Comparison of ENCODE assay signal across 15 cellular contexts in the genomic region with DNA sequence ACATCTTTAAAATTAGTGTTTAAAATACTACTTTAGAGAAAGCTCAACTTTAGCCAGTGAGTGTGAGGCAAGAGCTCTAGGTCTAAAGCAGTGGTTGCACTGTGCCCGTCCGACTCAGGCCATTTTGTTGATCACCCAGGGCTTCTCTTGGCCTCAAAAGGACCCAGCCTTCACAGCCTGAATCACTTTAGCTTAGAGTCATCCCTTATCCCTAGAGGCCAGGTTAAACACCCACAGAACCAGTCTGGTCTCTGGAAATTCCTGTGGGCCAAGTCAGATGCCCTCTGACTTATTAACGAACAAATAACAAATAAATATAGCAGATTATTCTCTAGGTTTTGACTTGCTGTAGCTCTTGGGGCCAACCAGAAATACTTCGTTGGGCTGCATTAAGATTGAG.
DNase-seq lines count a peak whose midpoint lies in the region; ATAC-seq and TF ChIP-seq lines count a peak whose summit lies in the region.
"Had no signal": no experiment of that assay in that cellular context is flagged by ENCODE, and none has a peak within 500 bp of the region (broad histone marks: within the 10 kb centered on the region; RNA-seq: fewer than 3 reads in every experiment).

No MANE protein-coding gene starts in this region.

- H3K4me2 ChIP-seq in PC-9 (peak overlapping the region; percentile 53), osteoblast (ENCODE audit: insufficient read depth, low read length) (peak overlapping the region; percentile 58)
- H3K4me2 ChIP-seq: BLaER1, hepatocyte had no signal

- no peaks in the 10 kb centered on the region for H3K9me3 ChIP-seq in PC-9 (ENCODE audit: insufficient read depth, low read depth)
- H3K9me3 ChIP-seq in osteoblast (ENCODE audit: low read depth, low read length), result no peaks in the 10 kb centered on the region
- no peaks in the 10 kb centered on the region for H3K9me3 ChIP-seq in gastrocnemius medialis
- H3K9me3 ChIP-seq: BLaER1, mucosa of descending colon had no signal

- peak; percentile 76 for DNase-seq in EH (ENCODE audit: low read depth)
- DNase-seq in PC-9, result peak; percentile 63 to 86
- DNase-seq in fibroblast of gingiva (ENCODE audit: low read depth), result peak; percentile 48
- DNase-seq in osteoblast (ENCODE audit: insufficient read length, low spot score, missing footprints), result peak; percentile 56
- no peak for DNase-seq in NCI-H748 treated with DMSO at 0.1 percent for 48 hours (lab: John Stamatoyannopoulos, UW)
- DNase-seq in cerebellum (ENCODE audit: low spot score), result no peak
- DNase-seq in posterior cingulate gyrus, result no peak
- DNase-seq in gastrocnemius medialis, result no peak
- DNase-seq: activated CD8-positive, alpha-beta T cell treated with anti-CD3 and anti-CD28 coated beads for 36 hours; activated naive CD8-positive, alpha-beta T cell treated with anti-CD3 and anti-CD28 coated beads, Interleukin-2, amount 50 U/mL, for 24 hours; mucosa of descending colon; NCI-H1092 treated with DMSO at 0.1 percent for 48 hours had no signal

- H4K20me1 ChIP-seq in PC-9 (ENCODE audit: insufficient read depth), result no peaks in the 10 kb centered on the region
- H4K20me1 ChIP-seq in osteoblast (ENCODE audit: insufficient read depth, low read length), result peaks cover 3% of the 10 kb centered on the region
- H4K20me1 ChIP-seq: BLaER1 had no signal

- no peak for ATAC-seq in gastrocnemius medialis
- ATAC-seq: activated CD8-positive, alpha-beta T cell treated with anti-CD3 and anti-CD28 coated beads for 36 hours; activated naive CD8-positive, alpha-beta T cell treated with anti-CD3 and anti-CD28 coated beads, Interleukin-2, amount 50 U/mL, for 24 hours; mucosa of descending colon had no signal

- CTCF ChIA-PET in PC-9 (lab: Charles Lee), result interaction anchor here (0.6 kb wide), 1 partner anchor 198 kb away, joined by 4 read pairs; no protein-coding TSS in a partner anchor

- H3K4me3 ChIP-seq in PC-9, result no peak overlapping the region
- H3K4me3 ChIP-seq in osteoblast (ENCODE audit: insufficient read depth, low read length), result no peak overlapping the region
- H3K4me3 ChIP-seq in gastrocnemius medialis, result no peak overlapping the region
- H3K4me3 ChIP-seq: BLaER1, hepatocyte, mucosa of descending colon had no signal

- no peak for TF ChIP-seq POLR2A in gastrocnemius medialis (IDR thresholded peaks at IDR 0.05)

- H3K27ac ChIP-seq in PC-9 (peak overlapping the region; percentile 65), osteoblast (ENCODE audit: low read depth, low read length) (peak overlapping the region; percentile 87), gastrocnemius medialis (no peak overlapping the region)
- H3K27ac ChIP-seq: BLaER1, hepatocyte, VCaP had no signal

- H3K79me2 ChIP-seq in PC-9 (ENCODE audit: low read depth) (no peaks in the 10 kb centered on the region), osteoblast (ENCODE audit: insufficient read depth, low read length) (peaks cover 48% of the 10 kb centered on the region)

- POLR2A ChIA-PET in PC-9 (lab: Charles Lee; ENCODE audit: unreplicated experiment), result interaction anchor here (0.5 to 0.6 kb wide), 2 partner anchors 31 to 101 kb away, joined by 4 read pairs; no protein-coding TSS in a partner anchor

- no TSS peak for BruUV-seq in PC-9 (replicated peaks; lab: Mats Ljungman, UMichigan)

- peaks cover 34% of the 10 kb centered on the region for H3K4me1 ChIP-seq in PC-9 (replicated peaks; ENCODE audit: insufficient read depth)
- peaks cover 29% of the 10 kb centered on the region for H3K4me1 ChIP-seq in osteoblast (ENCODE audit: insufficient read depth, low read length)
- H3K4me1 ChIP-seq in gastrocnemius medialis, result peaks cover 0 to 3% of the 10 kb centered on the region in 2 donors
- H3K4me1 ChIP-seq: BLaER1 had no signal

- no peaks in the 10 kb centered on the region for H3K36me3 ChIP-seq in PC-9 (ENCODE audit: low read depth)
- peaks cover 3% of the 10 kb centered on the region for H3K36me3 ChIP-seq in osteoblast (ENCODE audit: insufficient read depth, low read length)
- no peaks in the 10 kb centered on the region for H3K36me3 ChIP-seq in gastrocnemius medialis
- H3K36me3 ChIP-seq: BLaER1 had no signal

- H2AFZ ChIP-seq in PC-9, result no peak overlapping the region
- no peak overlapping the region for H2AFZ ChIP-seq in osteoblast (ENCODE audit: low read length)
- H2AFZ ChIP-seq: hepatocyte had no signal

- intact Hi-C loops in PC-9 (cut with micrococcal nuclease; ENCODE audit: unreplicated experiment), result loop anchor here (1.0 to 5.0 kb wide), 4 partner anchors 39 to 128 kb away; partner anchors contain the start of gene WWC2
- intact Hi-C loops in posterior cingulate gyrus (cut with DNase I), result no loop called here
- intact Hi-C loops in gastrocnemius medialis (cut with DNase I; ENCODE audit: low total_unique reads), result no loop called here

- in situ Hi-C loops in gastrocnemius medialis (cut with MboI; ENCODE audit: low sequenced_read_pairs in 4 of 4), result no loop called here

- H3F3A ChIP-seq in PC-9 (ENCODE audit: insufficient read depth, low read depth), result peaks cover 12% of the 10 kb centered on the region; the same call in 1 of the 2 replicates

- no peaks in the 10 kb centered on the region for H3K9me2 ChIP-seq in PC-9 (ENCODE audit: insufficient read depth)

- H3K27me3 ChIP-seq in PC-9 (ENCODE audit: insufficient read depth, low read depth) (no peaks in the 10 kb centered on the region), osteoblast (ENCODE audit: insufficient read depth, low read length) (no peaks in the 10 kb centered on the region), gastrocnemius medialis (no peaks in the 10 kb centered on the region)
- H3K27me3 ChIP-seq: BLaER1, hepatocyte had no signal

- TF ChIP-seq CTCF in PC-9 (conservative IDR thresholded peaks at IDR 0.05) (no peak), osteoblast (IDR thresholded peaks at IDR 0.05; ENCODE audit: extremely low read depth, low read depth, low read length) (no peak), gastrocnemius medialis (IDR thresholded peaks at IDR 0.05 in 4 of 5, conservative IDR thresholded peaks at IDR 0.05 in 1 of 5) (no peak)

Comparison
In these comparisons a context has a peak if more than half of its experiments do, and no peak if none do; other contexts are left out.
1. DNase-seq: peak in EH (single experiment), PC-9 (2 of 2), fibroblast of gingiva (single experiment) and osteoblast (single experiment); none in NCI-H748 treated with DMSO at 0.1 percent for 48 hours (single experiment), cerebellum (single experiment), posterior cingulate gyrus (0 of 10) and gastrocnemius medialis (0 of 2).
2. H3K27ac ChIP-seq: peak in PC-9 (single experiment) and osteoblast (single experiment); none in gastrocnemius medialis (0 of 4).